Comparison of ENCODE assay signal across 1 cellular context in genomic region chr17:82664701-82665182, GRCh38.
TF ChIP-seq lines count a peak whose summit lies in the region.

No MANE protein-coding gene starts in this region.

TF ChIP-seq in IMR-90, 13 proteins besides CTCF, POLR2A, EP300 and RAD21:
- TF ChIP-seq ELK1 (IDR thresholded peaks at IDR 0.05; ENCODE audit: borderline replicate concordance, low read depth, low read length) (no peak), NFE2L2 (IDR thresholded peaks at IDR 0.05; ENCODE audit: low read depth, low read length) (no peak), MAZ (IDR thresholded peaks at IDR 0.05; ENCODE audit: borderline replicate concordance, low read depth, low read length) (no peak), USF2 (IDR thresholded peaks at IDR 0.05; ENCODE audit: low read depth, low read length) (no peak), BHLHE40 (IDR thresholded peaks at IDR 0.05; ENCODE audit: low read depth, low read length) (no peak), MAFK (IDR thresholded peaks at IDR 0.05; ENCODE audit: low read depth, low read length) (no peak), CHD1 (IDR thresholded peaks at IDR 0.05; ENCODE audit: low read depth, low read length) (no peak), CEBPB (IDR thresholded peaks at IDR 0.05; ENCODE audit: low read depth, low read length) (no peak), FOS (IDR thresholded peaks at IDR 0.05; ENCODE audit: low read depth, low read length) (no peak), SMC3 (IDR thresholded peaks at IDR 0.05; ENCODE audit: low read depth, low read length) (no peak)
